In the genomic region with DNA sequence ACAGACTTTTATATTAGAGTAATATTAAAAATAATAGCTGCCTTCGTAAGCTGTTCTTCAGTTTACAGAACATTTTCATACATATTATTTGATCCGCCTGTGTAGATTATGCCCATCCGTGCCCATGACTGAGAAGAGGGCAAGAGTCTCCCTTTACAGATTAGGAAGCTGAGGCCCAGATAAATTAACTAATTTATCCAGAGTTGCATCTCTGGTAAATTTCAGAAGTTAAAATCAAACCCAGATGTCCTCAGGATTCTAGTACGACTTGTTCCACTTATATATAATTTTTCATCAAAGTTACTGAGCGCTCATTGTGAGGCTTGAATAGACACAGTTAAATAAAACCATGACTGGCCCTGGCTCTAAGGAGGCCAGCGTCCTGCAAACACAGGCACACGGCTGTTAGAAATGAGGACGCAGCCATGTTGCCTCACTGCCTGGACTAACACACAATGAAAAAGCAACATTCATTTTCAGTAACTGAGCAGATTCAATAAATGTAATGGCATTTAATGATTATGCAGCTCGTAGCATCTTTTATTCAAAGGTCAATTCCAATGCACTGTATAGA, we compare ENCODE assay signal across 8 cellular contexts.
"Had no signal": no experiment of that assay in that cellular context is flagged by ENCODE, and none has a peak within 500 bp of the region (broad histone marks: within the 10 kb centered on the region; RNA-seq: fewer than 3 reads in every experiment).

No MANE protein-coding gene starts in this region.

- FAIRE-seq: H1, H54, HepG2 had no signal

- H3K9ac ChIP-seq: KMS-11 had no signal

- H2AFZ ChIP-seq: GM23338 had no signal

- H3K4me2 ChIP-seq: GM23338, KMS-11 had no signal

- H3K4me3 ChIP-seq: GM23338 had no signal

- H3K27ac ChIP-seq: KMS-11 had no signal

- ATAC-seq: GM23338, HepG2 had no signal

- DNase-seq: H9, HCEC 1CT, KBM-7 had no signal
